35 cellular contexts compared by ENCODE assay signal in genomic region chr10:59812541-59813122, GRCh38. TPM values are rescaled to one million over a fixed set of nuclear protein-coding genes. Genes with fewer than 3 reads are reported as not detected.
"Had no signal": no experiment of that assay in that cellular context is flagged by ENCODE, and none has a peak within 500 bp of the region (broad histone marks: within the 10 kb centered on the region; RNA-seq: fewer than 3 reads in every experiment).

No MANE protein-coding gene starts in this region.

- H3K27me3 ChIP-seq: heart right ventricle, hepatocyte, left lung, neural progenitor cell, neutrophil, right atrium auricular region, suprapubic skin, tibial artery, vagina had no signal

- H3K4me3 ChIP-seq: heart right ventricle, hepatocyte, left lung, lung, mucosa of descending colon, neural progenitor cell, psoas muscle, right atrium auricular region, skin epidermis, suprapubic skin, thoracic aorta, tibial artery, vagina had no signal

- H3K9me3 ChIP-seq: heart right ventricle, left lung, mucosa of descending colon, neutrophil, psoas muscle, right atrium auricular region, suprapubic skin, thoracic aorta, tibial artery, vagina had no signal

- H3K4me1 ChIP-seq: parathyroid adenoma, suprapubic skin had no signal

- H3K27me3 Mint-ChIP-seq: naive thymus-derived CD8-positive, alpha-beta T cell; stimulated activated naive CD8-positive, alpha-beta T cell treated with anti-CD3 and anti-CD28 coated beads, Interleukin-15, Interleukin-2, amounts not matched to agents 100 ng/mL and 50 ng/mL, for 24 hours; type B pancreatic cell had no signal

- H3K27ac Mint-ChIP-seq: nephron; neural progenitor cell; stimulated activated effector memory CD8-positive, alpha-beta T cell treated with anti-CD3 and anti-CD28 coated beads, Interleukin-12 subunit alpha, Interleukin-12 subunit beta, amount 100 ng/mL, for 72 hours; stimulated activated naive CD8-positive, alpha-beta T cell treated with anti-CD3 and anti-CD28 coated beads, Interleukin-15, Interleukin-2, amounts not matched to agents 100 ng/mL and 50 ng/mL, for 24 hours had no signal

- ATAC-seq: heart right ventricle; left cardiac atrium; left lung; mucosa of descending colon; naive thymus-derived CD8-positive, alpha-beta T cell; psoas muscle; sciatic nerve; stimulated activated effector memory CD8-positive, alpha-beta T cell treated with anti-CD3 and anti-CD28 coated beads, Interleukin-12 subunit alpha, Interleukin-12 subunit beta, amount 100 ng/mL, for 72 hours had no signal

- H3K9me3 Mint-ChIP-seq: naive thymus-derived CD8-positive, alpha-beta T cell; nephron; neural progenitor cell; stimulated activated effector memory CD8-positive, alpha-beta T cell treated with anti-CD3 and anti-CD28 coated beads, Interleukin-12 subunit alpha, Interleukin-12 subunit beta, amount 100 ng/mL, for 72 hours; stimulated activated naive CD8-positive, alpha-beta T cell treated with anti-CD3 and anti-CD28 coated beads, Interleukin-15, Interleukin-2, amounts not matched to agents 100 ng/mL and 50 ng/mL, for 24 hours; type B pancreatic cell had no signal

- H3K9ac ChIP-seq: neural progenitor cell, parathyroid adenoma had no signal

- H3K4me3 Mint-ChIP-seq: naive thymus-derived CD8-positive, alpha-beta T cell; nephron; neural progenitor cell; stimulated activated effector memory CD8-positive, alpha-beta T cell treated with anti-CD3 and anti-CD28 coated beads, Interleukin-12 subunit alpha, Interleukin-12 subunit beta, amount 100 ng/mL, for 72 hours; stimulated activated naive CD8-positive, alpha-beta T cell treated with anti-CD3 and anti-CD28 coated beads, Interleukin-15, Interleukin-2, amounts not matched to agents 100 ng/mL and 50 ng/mL, for 24 hours; type B pancreatic cell had no signal

- H3K79me2 ChIP-seq: parathyroid adenoma had no signal

- DNase-seq: heart right ventricle; kidney glomerular epithelial cell; left cardiac atrium; left lung; midbrain; mucosa of descending colon; naive thymus-derived CD8-positive, alpha-beta T cell; occipital lobe; psoas muscle; stimulated activated CD4-positive, alpha-beta T cell treated with anti-CD3 and anti-CD28 coated beads, Interleukin-12 subunit alpha, Interleukin-12 subunit beta, amount 100 ng/mL, for 4 hours; stimulated activated CD4-positive, alpha-beta T cell treated with anti-CD3 and anti-CD28 coated beads, Interleukin-15, amount 100 ng/mL, for 24 hours; stimulated activated CD4-positive, alpha-beta T cell treated with anti-CD3 and anti-CD28 coated beads, Interleukin-4, amount 100 ng/mL, for 24 hours; stimulated activated naive CD4-positive, alpha-beta T cell; tibial artery had no signal

- H3K4me2 ChIP-seq: hepatocyte, neural progenitor cell had no signal

- H2AFZ ChIP-seq: hepatocyte, neural progenitor cell, parathyroid adenoma had no signal

- H3K27ac ChIP-seq: heart right ventricle, hepatocyte, left lung, neural progenitor cell, neutrophil, parathyroid adenoma, psoas muscle, right atrium auricular region, skin epidermis, suprapubic skin, thoracic aorta, tibial artery, vagina had no signal

- H3K4me1 Mint-ChIP-seq: nephron had no signal

- FAIRE-seq: keratinocyte had no signal

RNA-seq across cellular contexts. Expression of gene MRLN, which starts 59.4 kb away (rescaled TPM):
- total RNA-seq: heart right ventricle; hepatocyte; left cardiac atrium; left lung; lower leg skin; mesenteric fat pad; mucosa of descending colon; naive thymus-derived CD8-positive, alpha-beta T cell; occipital lobe; osteocyte; right atrium auricular region; sciatic nerve; subcutaneous adipose tissue; suprapubic skin; thoracic aorta; ureter; vagina had no signal
- polyA plus RNA-seq: heart right ventricle; hepatocyte; keratinocyte; naive thymus-derived CD8-positive, alpha-beta T cell had no signal
